ENCODE assay signal across 8 cellular contexts in the genomic region with DNA sequence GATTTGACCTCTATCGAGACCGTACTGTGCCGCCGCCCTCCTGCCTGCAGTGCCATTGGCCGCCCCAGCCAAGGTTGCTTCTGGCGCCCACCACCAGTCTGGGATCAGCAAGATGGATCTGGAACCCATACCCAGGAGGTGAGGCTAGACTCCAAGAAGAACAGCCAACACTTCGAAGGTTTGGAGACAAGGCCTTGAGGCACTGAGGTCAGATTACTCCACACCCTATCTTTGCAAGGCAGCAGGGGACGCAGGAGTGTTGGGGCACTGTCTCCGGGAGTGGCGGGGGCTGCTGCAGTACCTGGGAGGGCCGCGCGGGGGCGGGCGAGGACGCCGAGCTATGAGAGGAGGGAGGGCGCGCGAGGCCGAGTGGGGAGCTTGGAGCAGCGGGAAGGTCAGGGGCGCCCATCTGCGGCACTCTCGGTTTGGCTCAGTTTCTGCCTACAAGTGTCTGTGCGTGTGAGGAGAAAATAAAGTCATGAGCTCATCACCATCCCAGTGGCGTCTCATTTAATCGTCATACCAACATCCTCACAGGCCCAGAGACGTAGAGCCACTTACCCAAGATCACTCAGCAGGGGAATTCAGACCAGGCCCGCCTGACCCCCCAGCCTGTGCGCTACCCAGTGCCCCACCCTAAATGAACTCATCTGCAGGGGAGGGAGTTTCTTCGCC. TPM values are rescaled to one million over a fixed set of nuclear protein-coding genes. Genes with fewer than 3 reads are reported as not detected.
DNase-seq lines count a peak whose midpoint lies in the region; ATAC-seq and TF ChIP-seq lines count a peak whose summit lies in the region.

No MANE protein-coding gene starts in this region.

- CTCF ChIA-PET in A673 (lab: Charles Lee): interaction anchor here (0.6 to 2.1 kb wide), 8 partner anchors 10 to 482 kb away, joined by 3 to 16 read pairs (median 7); no protein-coding TSS in a partner anchor

- H3K9me3 ChIP-seq in A673 (ENCODE audit: low read depth, low read length, poor library complexity, severe bottlenecking): no peaks in the 10 kb centered on the region
- H3K9me3 ChIP-seq in tibial artery: no peaks in the 10 kb centered on the region

- BruUV-seq in A673 (replicated peaks; lab: Mats Ljungman, UMichigan): no TSS peak

- no peaks in the 10 kb centered on the region for H3K36me3 ChIP-seq in A673 (ENCODE audit: insufficient read depth, low read length, poor library complexity, severe bottlenecking)
- H3K36me3 ChIP-seq in tibial artery: no peaks in the 10 kb centered on the region

- no peak overlapping the region for H3K4me3 ChIP-seq in A673 (ENCODE audit: low read depth, low read length, poor library complexity, severe bottlenecking)
- H3K4me3 ChIP-seq in fibroblast of the aortic adventitia (ENCODE audit: low read depth, low read length): no peak overlapping the region
- no peak overlapping the region for H3K4me3 ChIP-seq in tibial artery

- H3K4me1 ChIP-seq in A673 (ENCODE audit: insufficient read depth, low read length, poor library complexity, severe bottlenecking) (no peaks in the 10 kb centered on the region), tibial artery (peaks cover 0 to 7% (median 0%) of the 10 kb centered on the region in 4 donors)

- DNase-seq in A673 (ENCODE audit: low spot score) (peak; percentile 78), RKO (ENCODE audit: low spot score) (peak; percentile 46), activated T-helper 1 cell treated with Interleukin-2 at 50 U/mL for 16 hours (ENCODE audit: low read depth) (peak; percentile 59), fibroblast of the aortic adventitia (ENCODE audit: low read depth) (peak; percentile 36), omental fat pad (ENCODE audit: low spot score) (peak; percentile 88), tibial artery (peak; percentile 71 to 81)

- peak; percentile 66 for ATAC-seq in GM18861 (IDR thresholded peaks at IDR 0.05; ENCODE audit: unreplicated experiment)
- ATAC-seq in HG03460 (IDR thresholded peaks at IDR 0.05; ENCODE audit: unreplicated experiment): peak; percentile 81
- ATAC-seq in omental fat pad (ENCODE audit: low FRiP score): peak; percentile 87

- TF ChIP-seq CTCF in A673 (conservative IDR thresholded peaks at IDR 0.05; ENCODE audit: low read depth, low read length) (peak; percentile 97), fibroblast of the aortic adventitia (IDR thresholded peaks at IDR 0.05; ENCODE audit: insufficient read depth, low read length) (peak; percentile 93), omental fat pad (IDR thresholded peaks at IDR 0.05) (peak in 1 of 3 donors; percentile 35), tibial artery (IDR thresholded peaks at IDR 0.05) (peak; percentile 74 to 94)

- H3K27me3 ChIP-seq in A673 (replicated peaks; ENCODE audit: insufficient read depth, low read depth, low read length, poor library complexity) (no peaks in the 10 kb centered on the region), tibial artery (peaks cover 0 to 3% of the 10 kb centered on the region in 2 donors)

- POLR2A ChIA-PET in A673 (lab: Charles Lee; ENCODE audit: low non-redundant PET): no interaction called here

- H3K27ac ChIP-seq in A673 (ENCODE audit: low read depth, low read length, poor library complexity, severe bottlenecking) (no peak overlapping the region), tibial artery (no peak overlapping the region)

- intact Hi-C loops in A673 (cut with micrococcal nuclease; ENCODE audit: unreplicated experiment): no loop called here
- intact Hi-C loops in tibial artery (cut with DNase I; ENCODE audit: low total_unique reads): no loop called here

RNA-seq across cellular contexts. Expression of gene PSD2, which starts 20.5 kb away (rescaled TPM):
- total RNA-seq in A673 (2021): 0.26 and 0.70 TPM in 2 replicates
- total RNA-seq in fibroblast of the aortic adventitia (ENCODE audit: low replicate concordance): 0.08 TPM in 1 of 2 replicates, not detected in the other
- under 1 TPM in 3 of 4 donors, not detected in 1; 0.12 to 0.46 (median 0.16) TPM for total RNA-seq in omental fat pad

Comparison
In these comparisons a context has a peak if more than half of its experiments do, and no peak if none do; other contexts are left out.
1. DNase-seq: peak in every context shown above with its lines; median percentile 88 in omental fat pad; 78 in A673; 76 in tibial artery; 59 in activated T-helper 1 cell treated with Interleukin-2 at 50 U/mL for 16 hours; 46 in RKO; 36 in fibroblast of the aortic adventitia.